ENCODE assay signal across 23 cellular contexts in the genomic region with DNA sequence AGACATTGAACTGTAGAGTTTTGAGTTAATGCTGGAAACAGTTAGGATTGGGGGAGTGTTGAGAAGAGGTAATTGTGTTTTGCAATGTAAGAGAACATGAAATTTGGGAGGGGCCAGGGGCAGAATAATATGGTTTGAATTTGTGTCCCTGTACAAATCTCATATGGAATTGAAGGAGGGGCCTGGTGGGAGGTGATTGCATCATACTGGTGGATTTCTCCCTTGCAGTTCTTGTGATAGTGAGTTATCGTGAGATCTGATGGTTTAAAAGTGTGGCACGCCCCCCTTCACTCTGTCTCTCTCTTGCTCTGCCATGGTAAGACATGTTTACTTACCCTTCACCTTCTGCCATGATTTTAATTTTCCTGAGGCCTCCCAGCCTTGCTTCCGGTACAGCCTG.
"Had no signal": no experiment of that assay in that cellular context is flagged by ENCODE, and none has a peak within 500 bp of the region (broad histone marks: within the 10 kb centered on the region; RNA-seq: fewer than 3 reads in every experiment).

No MANE protein-coding gene starts in this region.

- H3K4me1 ChIP-seq: esophagus squamous epithelium, lower lobe of right lung, neural progenitor cell, prostate gland, tibial nerve, upper lobe of left lung had no signal

- H3K27me3 ChIP-seq: esophagus squamous epithelium, neural progenitor cell, tibial nerve, upper lobe of left lung had no signal

- H3K9me3 ChIP-seq: esophagus squamous epithelium, lower lobe of right lung, prostate gland, thoracic aorta, tibial nerve, upper lobe of left lung had no signal

- H3K4me3 ChIP-seq: coronary artery, esophagus squamous epithelium, lower lobe of right lung, neural progenitor cell, prostate gland, skin epidermis, thoracic aorta, tibial nerve, upper lobe of left lung had no signal

- H3K27me3 Mint-ChIP-seq: stimulated activated naive B cell treated with anti-CD40 and anti-IgM and Interleukin-4, amounts not matched to agents 10 μg/mL and 1 μg/mL and 100 μg/mL, for 72 hours; stimulated activated naive CD8-positive, alpha-beta T cell treated with anti-CD3 and anti-CD28 coated beads, Interleukin-15, Interleukin-2, amounts not matched to agents 100 ng/mL and 50 ng/mL, for 24 hours had no signal

- H3K4me2 ChIP-seq: neural progenitor cell had no signal

- DNase-seq: dermis blood vessel endothelial cell; effector memory CD4-positive, alpha-beta T cell; erythroblast; esophagus squamous epithelium; foreskin melanocyte; hypothalamus; immature natural killer cell; left ventricle myocardium superior; lower lobe of right lung; natural killer cell; nucleus accumbens; right cardiac atrium; stimulated activated CD4-positive, alpha-beta T cell treated with anti-CD3 and anti-CD28 coated beads, Interleukin-15, amount 100 ng/mL, for 24 hours; stimulated activated CD4-positive, alpha-beta T cell treated with anti-CD3 and anti-CD28 coated beads, Interleukin-2, amount 100 ng/mL, for 48 hours; stimulated activated naive B cell treated with anti-CD40 and anti-IgM and Interleukin-4, amounts not matched to agents 10 μg/mL and 1 μg/mL and 100 μg/mL, for 72 hours; upper lobe of left lung had no signal

- H3K27ac Mint-ChIP-seq: immature natural killer cell; natural killer cell; neural progenitor cell; stimulated activated naive B cell treated with anti-CD40 and anti-IgM and Interleukin-4, amounts not matched to agents 10 μg/mL and 1 μg/mL and 100 μg/mL, for 72 hours; stimulated activated naive CD8-positive, alpha-beta T cell treated with anti-CD3 and anti-CD28 coated beads, Interleukin-15, Interleukin-2, amounts not matched to agents 100 ng/mL and 50 ng/mL, for 24 hours had no signal

- H3K36me3 Mint-ChIP-seq: immature natural killer cell, natural killer cell, neural progenitor cell had no signal

- H3K4me3 Mint-ChIP-seq: immature natural killer cell; natural killer cell; neural progenitor cell; stimulated activated naive B cell treated with anti-CD40 and anti-IgM and Interleukin-4, amounts not matched to agents 10 μg/mL and 1 μg/mL and 100 μg/mL, for 72 hours; stimulated activated naive CD8-positive, alpha-beta T cell treated with anti-CD3 and anti-CD28 coated beads, Interleukin-15, Interleukin-2, amounts not matched to agents 100 ng/mL and 50 ng/mL, for 24 hours had no signal

- H3K27ac ChIP-seq: coronary artery, esophagus squamous epithelium, lower lobe of right lung, neural progenitor cell, prostate gland, skin epidermis, thoracic aorta, tibial nerve, upper lobe of left lung had no signal

- H3K4me1 Mint-ChIP-seq: immature natural killer cell, natural killer cell had no signal

- ATAC-seq: left ventricle myocardium superior; lower lobe of right lung; natural killer cell; right cardiac atrium; stimulated activated naive B cell treated with anti-CD40 and anti-IgM and Interleukin-4, amounts not matched to agents 10 μg/mL and 1 μg/mL and 100 μg/mL, for 72 hours had no signal

- H3K36me3 ChIP-seq: esophagus squamous epithelium, lower lobe of right lung, neural progenitor cell, prostate gland, thoracic aorta, tibial nerve, upper lobe of left lung had no signal

- H3K9me3 Mint-ChIP-seq: neural progenitor cell had no signal

- H3K9ac ChIP-seq: neural progenitor cell had no signal

- H2AFZ ChIP-seq: neural progenitor cell had no signal
